8 cellular contexts compared by ENCODE assay signal in genomic region chr3:68876112-68876713, GRCh38. TPM values are rescaled to one million over a fixed set of nuclear protein-coding genes. Genes with fewer than 3 reads are reported as not detected.
A peak's percentile ranks its signal among the peaks of the same experiment; 100 is the strongest.
DNase-seq lines count a peak whose midpoint lies in the region; ATAC-seq and TF ChIP-seq lines count a peak whose summit lies in the region.

No MANE protein-coding gene starts in this region.

- no peaks in the 10 kb centered on the region for H3K36me3 ChIP-seq in ovary

- peak; percentile 32 for TF ChIP-seq CTCF in activated B cell treated with CpG ODN at 0.5 μM for 24 hours (IDR thresholded peaks at IDR 0.05)
- TF ChIP-seq CTCF in foreskin fibroblast (IDR thresholded peaks at IDR 0.05; ENCODE audit: low read depth, low read length): peak; percentile 86
- TF ChIP-seq CTCF in ovary (IDR thresholded peaks at IDR 0.05): peak; percentile 49 to 73 (median 52)

- H3K9me3 ChIP-seq in ovary: no peaks in the 10 kb centered on the region

- CTCF ChIA-PET in activated B cell treated with CpG ODN at 0.5 μM for 24 hours (lab: Charles Lee): interaction anchor here (0.6 to 7.5 kb wide), 8 partner anchors 9 to 1938 kb away, joined by 3 to 50 read pairs (median 3); no protein-coding TSS in a partner anchor

- no peak overlapping the region for H3K27ac Mint-ChIP-seq in activated B cell treated with CpG ODN at 0.5 μM for 24 hours

- H3K4me3 Mint-ChIP-seq in activated B cell treated with CpG ODN at 0.5 μM for 24 hours: no peak overlapping the region

- H3K27me3 Mint-ChIP-seq in activated B cell treated with CpG ODN at 0.5 μM for 24 hours: peaks cover 23% of the 10 kb centered on the region

- H3K4me1 Mint-ChIP-seq in activated B cell treated with CpG ODN at 0.5 μM for 24 hours: no peaks in the 10 kb centered on the region

- no peak overlapping the region for H3K27ac ChIP-seq in ovary

- POLR2A ChIA-PET in activated B cell treated with CpG ODN at 0.5 μM for 24 hours (lab: Charles Lee): no interaction called here

- no peaks in the 10 kb centered on the region for H3K4me1 ChIP-seq in ovary (ENCODE audit: insufficient read depth)

- H3K4me3 ChIP-seq in foreskin fibroblast (ENCODE audit: low read depth in 1 of 2, low read length in 2 of 2): no peak overlapping the region
- H3K4me3 ChIP-seq in ovary: no peak overlapping the region

- intact Hi-C loops in activated B cell treated with CpG ODN at 0.5 μM for 24 hours (cut with micrococcal nuclease): loop anchor here (1.0 to 5.0 kb wide), 6 partner anchors 1084 to 1938 kb away; no protein-coding TSS in a partner anchor
- intact Hi-C loops in ovary (cut with DNase I): loop anchor here in 2 of 4 donors (10.0 kb wide), 2 partner anchors 1761 to 1901 kb away; no protein-coding TSS in a partner anchor

- H3K27me3 ChIP-seq in ovary: no peaks in the 10 kb centered on the region

- H3K9me3 Mint-ChIP-seq in activated B cell treated with CpG ODN at 0.5 μM for 24 hours: no peaks in the 10 kb centered on the region

- peak; percentile 43 for DNase-seq in COLO829 (ENCODE audit: low spot score)
- DNase-seq in NCI-H2029 (lab: John Stamatoyannopoulos, UW): peak; percentile 36
- no peak for DNase-seq in activated B cell treated with CpG ODN at 0.5 μM for 24 hours
- peak; percentile 44 to 78 for DNase-seq in foreskin fibroblast
- DNase-seq in ovary: peak in 1 of 5 donors; percentile 27
- no peak for DNase-seq in activated T-cell treated with anti-CD3 and anti-CD28 coated beads, Interleukin-2, amount 50 U/mL, for 48 hours

- TF ChIP-seq EP300 in ovary (IDR thresholded peaks at IDR 0.05): no peak

- no peaks in the 10 kb centered on the region for H3K36me3 Mint-ChIP-seq in activated B cell treated with CpG ODN at 0.5 μM for 24 hours (ENCODE audit: low read depth)

- peak; percentile 76 for ATAC-seq in GM18858 (IDR thresholded peaks at IDR 0.05; ENCODE audit: unreplicated experiment)
- peak; percentile 83 for ATAC-seq in HG02981 (IDR thresholded peaks at IDR 0.05; ENCODE audit: unreplicated experiment)
- ATAC-seq in activated B cell treated with CpG ODN at 0.5 μM for 24 hours (ENCODE audit: low read depth): peak; percentile 69

- WGBS in ovary, 3 donors: 16 to 18% (median 18%) methylated on average over 6 of the region's 6 CpGs

- TF ChIP-seq POLR2A in ovary (IDR thresholded peaks at IDR 0.05): no peak

RNA-seq across cellular contexts. Expression of gene TAFA4, which starts 56.1 kb away (rescaled TPM):
- total RNA-seq in activated B cell treated with CpG ODN at 0.5 μM for 24 hours: not detected in 2 replicates
- total RNA-seq in ovary: 1 to 10 TPM in 1 of 7 donors, under 1 TPM in 2, not detected in 4; 0.36 to 1.4 (median 0.79) TPM
- under 1 TPM in 1 of 2 donors, not detected in 1; 0.15 TPM for polyA plus RNA-seq in ovary

Comparison
In these comparisons a context has a peak if more than half of its experiments do, and no peak if none do; other contexts are left out.
1. DNase-seq: peak in COLO829 (single experiment), NCI-H2029 (single experiment) and foreskin fibroblast (2 of 2); none in activated B cell treated with CpG ODN at 0.5 μM for 24 hours (single experiment) and activated T-cell treated with anti-CD3 and anti-CD28 coated beads, Interleukin-2, amount 50 U/mL, for 48 hours (0 of 2).
2. CTCF ChIP-seq: peak in every context shown above with its lines; median percentile 86 in foreskin fibroblast; 52 in ovary; 32 in activated B cell treated with CpG ODN at 0.5 μM for 24 hours.
3. Peak in every context shown above with its lines, with median percentiles within 50 percentile points of each other: ATAC-seq.